In genomic region chr1:213728593-213729536, GRCh38 we compare ENCODE assay signal across 21 cellular contexts.
DNase-seq lines count a peak whose midpoint lies in the region; ATAC-seq and TF ChIP-seq lines count a peak whose summit lies in the region.
"Had no signal": no experiment of that assay in that cellular context is flagged by ENCODE, and none has a peak within 500 bp of the region (broad histone marks: within the 10 kb centered on the region; RNA-seq: fewer than 3 reads in every experiment).

No MANE protein-coding gene starts in this region.

- peak overlapping the region; percentile 87 to 91 for H3K27ac ChIP-seq in liver (ENCODE audit: low read depth in 1 of 2, low read length in 2 of 2)
- H3K27ac ChIP-seq in CD8-positive, alpha-beta T cell (ENCODE audit: low read depth, low read length): no peak overlapping the region
- no peak overlapping the region for H3K27ac ChIP-seq in effector memory CD4-positive, alpha-beta T cell (ENCODE audit: insufficient read depth, low read length, poor library complexity, severe bottlenecking)
- H3K27ac ChIP-seq: 22Rv1; A549; BLaER1 treated with 17β-estradiol and CSF1 and Interleukin-3, amounts not matched to agents 10 nM and 100 nM; GM23248 had no signal

- H3K9ac ChIP-seq in liver (ENCODE audit: low read depth in 1 of 2, low read length in 2 of 2): peak overlapping the region in 1 of 2 donors; percentile 68
- H3K9ac ChIP-seq: BLaER1 treated with 17β-estradiol and CSF1 and Interleukin-3, amounts not matched to agents 10 nM and 100 nM; GM23248 had no signal

- intact Hi-C loops in head of caudate nucleus (cut with DNase I): no loop called here
- intact Hi-C loops in CD8-positive, alpha-beta T cell (cut with DNase I, micrococcal nuclease): no loop called here

- H3K4me1 Mint-ChIP-seq in CD8-positive, alpha-beta T cell (ENCODE audit: low read depth): no peaks in the 10 kb centered on the region
- H3K4me1 Mint-ChIP-seq: CD14-positive monocyte had no signal

- H3K36me3 ChIP-seq in liver (ENCODE audit: control insufficient read depth in 4 of 4, insufficient read depth in 3 of 4, low read depth in 1 of 4, low read length in 3 of 4): no peaks in the 10 kb centered on the region
- H3K36me3 ChIP-seq in CD8-positive, alpha-beta T cell (ENCODE audit: insufficient read depth, low read length): no peaks in the 10 kb centered on the region
- no peaks in the 10 kb centered on the region for H3K36me3 ChIP-seq in effector memory CD4-positive, alpha-beta T cell (ENCODE audit: control insufficient read depth, insufficient read depth, low read length)
- H3K36me3 ChIP-seq: BE2C; BLaER1 treated with 17β-estradiol and CSF1 and Interleukin-3, amounts not matched to agents 10 nM and 100 nM had no signal

- DNase-seq in HuH-7.5 (ENCODE audit: low spot score) (peak; percentile 9), head of caudate nucleus (peak in 40 of 42 donors; percentile 3 to 88 (median 59)), putamen (ENCODE audit: low spot score) (peak; percentile 84), 8988T (no peak)
- DNase-seq in CD8-positive, alpha-beta T cell: no peak
- no peak for DNase-seq in effector memory CD4-positive, alpha-beta T cell
- DNase-seq: ACHN; AML-193; BE2C; Calu3; CD4-positive, alpha-beta T cell; COR-L47; DND-41; GM23248; H7; HCEC 1CT had no signal

- H3K4me3 ChIP-seq in liver (ENCODE audit: low read depth in 1 of 3, low read length in 3 of 3): no peak overlapping the region
- H3K4me3 ChIP-seq in CD8-positive, alpha-beta T cell (ENCODE audit: low read depth, low read length): no peak overlapping the region
- no peak overlapping the region for H3K4me3 ChIP-seq in effector memory CD4-positive, alpha-beta T cell (ENCODE audit: insufficient read depth, low read depth, low read length, poor library complexity, severe bottlenecking)
- H3K4me3 ChIP-seq: A549; BLaER1 treated with 17β-estradiol and CSF1 and Interleukin-3, amounts not matched to agents 10 nM and 100 nM; GM23248 had no signal

- CTCF ChIA-PET in CD8-positive, alpha-beta T cell (lab: Charles Lee): no interaction called here

- no peaks in the 10 kb centered on the region for H3K27me3 ChIP-seq in liver (ENCODE audit: control insufficient read depth in 4 of 4, insufficient read depth in 4 of 4, low read length in 3 of 4)
- H3K27me3 ChIP-seq in CD8-positive, alpha-beta T cell (ENCODE audit: insufficient read depth, low read length): no peaks in the 10 kb centered on the region
- no peaks in the 10 kb centered on the region for H3K27me3 ChIP-seq in effector memory CD4-positive, alpha-beta T cell (replicated peaks; ENCODE audit: control insufficient read depth, insufficient read depth, low read length, poor library complexity, severe bottlenecking)
- H3K27me3 ChIP-seq: BE2C; BLaER1 treated with 17β-estradiol and CSF1 and Interleukin-3, amounts not matched to agents 10 nM and 100 nM had no signal

- H3K27ac Mint-ChIP-seq in CD8-positive, alpha-beta T cell: no peak overlapping the region
- H3K27ac Mint-ChIP-seq: CD14-positive monocyte; CD4-positive, alpha-beta T cell had no signal

- no peaks in the 10 kb centered on the region for H3K36me3 Mint-ChIP-seq in CD8-positive, alpha-beta T cell
- H3K36me3 Mint-ChIP-seq: CD14-positive monocyte had no signal

- ATAC-seq in CD8-positive, alpha-beta T cell: no peak
- ATAC-seq: A549 had no signal

- H3K27me3 Mint-ChIP-seq in CD8-positive, alpha-beta T cell (ENCODE audit: low read depth): no peaks in the 10 kb centered on the region
- H3K27me3 Mint-ChIP-seq: CD4-positive, alpha-beta T cell had no signal

- TF ChIP-seq RAD21 in liver (IDR thresholded peaks at IDR 0.05): peak; percentile 65 to 67

- H3K9me3 ChIP-seq in liver (ENCODE audit: control insufficient read depth in 4 of 4, low read length in 3 of 4): no peaks in the 10 kb centered on the region
- H3K9me3 ChIP-seq in CD8-positive, alpha-beta T cell (ENCODE audit: low read length): no peaks in the 10 kb centered on the region
- H3K9me3 ChIP-seq in effector memory CD4-positive, alpha-beta T cell (ENCODE audit: control insufficient read depth, low read length): no peaks in the 10 kb centered on the region
- H3K9me3 ChIP-seq: A549, BE2C had no signal

- peaks cover 12% of the 10 kb centered on the region for H3K9me3 Mint-ChIP-seq in CD8-positive, alpha-beta T cell

- TF ChIP-seq CTCF in liver (IDR thresholded peaks at IDR 0.05; ENCODE audit: low read depth, low read length, missing input control): no peak
- no peak for TF ChIP-seq CTCF in CD8-positive, alpha-beta T cell (IDR thresholded peaks at IDR 0.05)

- POLR2A ChIA-PET in CD8-positive, alpha-beta T cell (lab: Charles Lee): no interaction called here

- peaks cover 10 to 29% (median 18%) of the 10 kb centered on the region in 4 donors for H3K4me1 ChIP-seq in liver (ENCODE audit: control insufficient read depth in 4 of 4, insufficient read depth in 4 of 4, low read length in 3 of 4)
- H3K4me1 ChIP-seq in CD8-positive, alpha-beta T cell (ENCODE audit: insufficient read depth, low read length): no peaks in the 10 kb centered on the region
- no peaks in the 10 kb centered on the region for H3K4me1 ChIP-seq in effector memory CD4-positive, alpha-beta T cell (ENCODE audit: control insufficient read depth, insufficient read depth, low read length, poor library complexity, severe bottlenecking)
- H3K4me1 ChIP-seq: A549; BE2C; BLaER1 treated with 17β-estradiol and CSF1 and Interleukin-3, amounts not matched to agents 10 nM and 100 nM had no signal

- no peak overlapping the region for H3K4me3 Mint-ChIP-seq in CD8-positive, alpha-beta T cell
- H3K4me3 Mint-ChIP-seq: CD14-positive monocyte; CD4-positive, alpha-beta T cell had no signal

- WGBS in liver: 44% methylated on average over 15 of the region's 15 CpGs

TF ChIP-seq in liver, 16 proteins besides CTCF, POLR2A, EP300 and RAD21:
- peak; percentile 76 for TF ChIP-seq YY1 (IDR thresholded peaks at IDR 0.05)
- TF ChIP-seq RXRA (IDR thresholded peaks at IDR 0.05): peak; percentile 92 to 97
- TF ChIP-seq HNF4G (IDR thresholded peaks at IDR 0.05): peak; percentile 87
- peak in 1 of 2 donors; percentile 64 for TF ChIP-seq EGR1 (IDR thresholded peaks at IDR 0.05; ENCODE audit: low read depth in 2 of 2)
- TF ChIP-seq, protein P1, sequence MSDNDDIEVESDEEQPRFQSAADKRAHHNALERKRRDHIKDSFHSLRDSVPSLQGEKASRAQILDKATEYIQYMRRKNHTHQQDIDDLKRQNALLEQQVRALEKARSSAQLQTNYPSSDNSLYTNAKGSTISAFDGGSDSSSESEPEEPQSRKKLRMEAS (IDR thresholded peaks at IDR 0.05): peak; percentile 84
- peak; percentile 50 for TF ChIP-seq ZBTB33 (IDR thresholded peaks at IDR 0.05)
- TF ChIP-seq SP1 (IDR thresholded peaks at IDR 0.05): peak; percentile 95
- peak; percentile 46 for TF ChIP-seq TAF1 (conservative IDR thresholded peaks at IDR 0.05)
- TF ChIP-seq, protein P2, sequence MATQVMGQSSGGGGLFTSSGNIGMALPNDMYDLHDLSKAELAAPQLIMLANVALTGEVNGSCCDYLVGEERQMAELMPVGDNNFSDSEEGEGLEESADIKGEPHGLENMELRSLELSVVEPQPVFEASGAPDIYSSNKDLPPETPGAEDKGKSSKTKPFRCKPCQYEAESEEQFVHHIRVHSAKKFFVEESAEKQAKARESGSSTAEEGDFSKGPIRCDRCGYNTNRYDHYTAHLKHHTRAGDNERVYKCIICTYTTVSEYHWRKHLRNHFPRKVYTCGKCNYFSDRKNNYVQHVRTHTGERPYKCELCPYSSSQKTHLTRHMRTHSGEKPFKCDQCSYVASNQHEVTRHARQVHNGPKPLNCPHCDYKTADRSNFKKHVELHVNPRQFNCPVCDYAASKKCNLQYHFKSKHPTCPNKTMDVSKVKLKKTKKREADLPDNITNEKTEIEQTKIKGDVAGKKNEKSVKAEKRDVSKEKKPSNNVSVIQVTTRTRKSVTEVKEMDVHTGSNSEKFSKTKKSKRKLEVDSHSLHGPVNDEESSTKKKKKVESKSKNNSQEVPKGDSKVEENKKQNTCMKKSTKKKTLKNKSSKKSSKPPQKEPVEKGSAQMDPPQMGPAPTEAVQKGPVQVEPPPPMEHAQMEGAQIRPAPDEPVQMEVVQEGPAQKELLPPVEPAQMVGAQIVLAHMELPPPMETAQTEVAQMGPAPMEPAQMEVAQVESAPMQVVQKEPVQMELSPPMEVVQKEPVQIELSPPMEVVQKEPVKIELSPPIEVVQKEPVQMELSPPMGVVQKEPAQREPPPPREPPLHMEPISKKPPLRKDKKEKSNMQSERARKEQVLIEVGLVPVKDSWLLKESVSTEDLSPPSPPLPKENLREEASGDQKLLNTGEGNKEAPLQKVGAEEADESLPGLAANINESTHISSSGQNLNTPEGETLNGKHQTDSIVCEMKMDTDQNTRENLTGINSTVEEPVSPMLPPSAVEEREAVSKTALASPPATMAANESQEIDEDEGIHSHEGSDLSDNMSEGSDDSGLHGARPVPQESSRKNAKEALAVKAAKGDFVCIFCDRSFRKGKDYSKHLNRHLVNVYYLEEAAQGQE (IDR thresholded peaks at IDR 0.05): peak; percentile 62
- peak; percentile 82 for TF ChIP-seq NR2F2 (IDR thresholded peaks at IDR 0.05)
- peak in 1 of 2 donors; percentile 27 for TF ChIP-seq GABPA (IDR thresholded peaks at IDR 0.05 in 1 of 2, conservative IDR thresholded peaks at IDR 0.05 in 1 of 2)
- peak; percentile 96 to 97 for TF ChIP-seq HNF4A (conservative IDR thresholded peaks at IDR 0.05)
- TF ChIP-seq, protein P3, sequence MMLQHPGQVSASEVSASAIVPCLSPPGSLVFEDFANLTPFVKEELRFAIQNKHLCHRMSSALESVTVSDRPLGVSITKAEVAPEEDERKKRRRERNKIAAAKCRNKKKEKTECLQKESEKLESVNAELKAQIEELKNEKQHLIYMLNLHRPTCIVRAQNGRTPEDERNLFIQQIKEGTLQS (IDR thresholded peaks at IDR 0.05): peak; percentile 22
- no peak for TF ChIP-seq FOXA1 (IDR thresholded peaks at IDR 0.05)
- TF ChIP-seq FOXA2 (IDR thresholded peaks at IDR 0.05): peak; percentile 86
- TF ChIP-seq JUND (IDR thresholded peaks at IDR 0.05): peak; percentile 62 to 82

Comparison
In these comparisons a context has a peak if more than half of its experiments do, and no peak if none do; other contexts are left out.
1. DNase-seq: peak in HuH-7.5 (single experiment), head of caudate nucleus (40 of 42) and putamen (single experiment); none in CD8-positive, alpha-beta T cell (0 of 7), effector memory CD4-positive, alpha-beta T cell (0 of 3) and 8988T (single experiment).
2. H3K27ac ChIP-seq: peak in liver (2 of 2); none in CD8-positive, alpha-beta T cell (single experiment) and effector memory CD4-positive, alpha-beta T cell (single experiment).